9 cellular contexts compared by ENCODE assay signal in genomic region chr12:27975222-27976136, GRCh38. TPM values are rescaled to one million over a fixed set of nuclear protein-coding genes. Genes with fewer than 3 reads are reported as not detected.
DNase-seq lines count a peak whose midpoint lies in the region; ATAC-seq and TF ChIP-seq lines count a peak whose summit lies in the region.
"Had no signal": no experiment of that assay in that cellular context is flagged by ENCODE, and none has a peak within 500 bp of the region (broad histone marks: within the 10 kb centered on the region; RNA-seq: fewer than 3 reads in every experiment).

No MANE protein-coding gene starts in this region.

- no peaks in the 10 kb centered on the region for H3K36me3 Mint-ChIP-seq in activated T-cell treated with anti-CD3 and anti-CD28 coated beads, Interleukin-2, amount 50 U/mL, for 24 hours (ENCODE audit: low read depth)
- H3K36me3 Mint-ChIP-seq in activated T-cell treated with anti-CD3 and anti-CD28 coated beads, Interleukin-2, amount 50 U/mL, for 72 hours (ENCODE audit: insufficient read depth in 2 of 2) = no peaks in the 10 kb centered on the region

- H3K36me3 ChIP-seq in testis (ENCODE audit: low read depth, missing control alignments) = no peaks in the 10 kb centered on the region

- TF ChIP-seq POLR2A in testis (IDR thresholded peaks at IDR 0.05) = no peak

- peaks cover 2% of the 10 kb centered on the region for H3K9me3 ChIP-seq in iPS-18c (ENCODE audit: control insufficient read depth, insufficient read depth, low read length)
- no peaks in the 10 kb centered on the region for H3K9me3 ChIP-seq in testis

- peak; percentile 41 for DNase-seq in activated T-cell treated with anti-CD3 and anti-CD28 coated beads, Interleukin-2, amount 50 U/mL, for 24 hours
- no peak for DNase-seq in activated T-cell treated with anti-CD3 and anti-CD28 coated beads, Interleukin-2, amount 50 U/mL, for 1 hour
- DNase-seq in activated T-cell treated with anti-CD3 and anti-CD28 coated beads, Interleukin-2, amount 50 U/mL, for 72 hours = peak; percentile 5 to 31
- DNase-seq in testis = peak; percentile 37
- no peak for DNase-seq in germinal center (ENCODE audit: low spot score)
- no peak for DNase-seq in GM19240 (ENCODE audit: insufficient read length, low spot score)

- peaks cover 17% of the 10 kb centered on the region for H3K4me1 Mint-ChIP-seq in activated T-cell treated with anti-CD3 and anti-CD28 coated beads, Interleukin-2, amount 50 U/mL, for 24 hours (ENCODE audit: low read depth)
- peaks cover 10% of the 10 kb centered on the region for H3K4me1 Mint-ChIP-seq in activated T-cell treated with anti-CD3 and anti-CD28 coated beads, Interleukin-2, amount 50 U/mL, for 72 hours (ENCODE audit: low read depth)

- WGBS in testis, 2 donors = 1 to 2% methylated on average over 24 to 61 of the region's 61 CpGs

- H3K4me3 ChIP-seq in iPS-18c (ENCODE audit: insufficient read depth, low read depth, low read length) (peak overlapping the region; percentile 69), testis (peak overlapping the region; percentile 0 to 34)

- peaks cover 17% of the 10 kb centered on the region for H3K4me1 ChIP-seq in testis

- intact Hi-C loops in testis (cut with DNase I; ENCODE audit: low total_unique reads) = no loop called here

- H3K27ac Mint-ChIP-seq in activated T-cell treated with anti-CD3 and anti-CD28 coated beads, Interleukin-2, amount 50 U/mL, for 24 hours = no peak overlapping the region
- no peak overlapping the region for H3K27ac Mint-ChIP-seq in activated T-cell treated with anti-CD3 and anti-CD28 coated beads, Interleukin-2, amount 50 U/mL, for 72 hours

- no peak overlapping the region for H3K27ac ChIP-seq in testis

- no peak for TF ChIP-seq CTCF in testis (IDR thresholded peaks at IDR 0.05)

- ATAC-seq in activated T-cell treated with anti-CD3 and anti-CD28 coated beads, Interleukin-2, amount 50 U/mL, for 72 hours (replicated peaks in 1 of 2) = peak; percentile 63 to 66
- no peak for ATAC-seq in GM18498 (IDR thresholded peaks at IDR 0.05; ENCODE audit: unreplicated experiment)

- no peaks in the 10 kb centered on the region for H3K9me3 Mint-ChIP-seq in activated T-cell treated with anti-CD3 and anti-CD28 coated beads, Interleukin-2, amount 50 U/mL, for 24 hours
- no peaks in the 10 kb centered on the region for H3K9me3 Mint-ChIP-seq in activated T-cell treated with anti-CD3 and anti-CD28 coated beads, Interleukin-2, amount 50 U/mL, for 72 hours

- peak overlapping the region; percentile 70 for H3K4me3 Mint-ChIP-seq in activated T-cell treated with anti-CD3 and anti-CD28 coated beads, Interleukin-2, amount 50 U/mL, for 24 hours
- peak overlapping the region; percentile 71 to 74 for H3K4me3 Mint-ChIP-seq in activated T-cell treated with anti-CD3 and anti-CD28 coated beads, Interleukin-2, amount 50 U/mL, for 72 hours

- H3K27me3 Mint-ChIP-seq in activated T-cell treated with anti-CD3 and anti-CD28 coated beads, Interleukin-2, amount 50 U/mL, for 24 hours = peaks cover 98% of the 10 kb centered on the region
- peaks cover 96% of the 10 kb centered on the region for H3K27me3 Mint-ChIP-seq in activated T-cell treated with anti-CD3 and anti-CD28 coated beads, Interleukin-2, amount 50 U/mL, for 72 hours (ENCODE audit: low read depth)

- no peaks in the 10 kb centered on the region for H3K27me3 ChIP-seq in testis

RNA-seq across cellular contexts. Expression of gene PTHLH, which starts 2.9 kb away (rescaled TPM):
- total RNA-seq in activated T-cell treated with anti-CD3 and anti-CD28 coated beads, Interleukin-2, amount 50 U/mL, for 72 hours = not detected
- under 1 TPM; 0.47 to 0.50 TPM for total RNA-seq in testis
- polyA plus RNA-seq in testis (ENCODE audit: insufficient read depth, low read depth, low replicate concordance) = 2.5 TPM
- total RNA-seq: T-helper 1 cell treated with Interleukin-12 subunit alpha and Interleukin-12 subunit beta and Interleukin-4 antibody, amounts not matched to agents 30 ng/mL and 1 ng/mL, for 36 hours had no signal

Comparison
In these comparisons a context has a peak if more than half of its experiments do, and no peak if none do; other contexts are left out.
1. DNase-seq: peak in activated T-cell treated with anti-CD3 and anti-CD28 coated beads, Interleukin-2, amount 50 U/mL, for 24 hours (single experiment), activated T-cell treated with anti-CD3 and anti-CD28 coated beads, Interleukin-2, amount 50 U/mL, for 72 hours (2 of 2) and testis (single experiment); none in activated T-cell treated with anti-CD3 and anti-CD28 coated beads, Interleukin-2, amount 50 U/mL, for 1 hour (single experiment), germinal center (single experiment) and GM19240 (single experiment).